In the genomic region with DNA sequence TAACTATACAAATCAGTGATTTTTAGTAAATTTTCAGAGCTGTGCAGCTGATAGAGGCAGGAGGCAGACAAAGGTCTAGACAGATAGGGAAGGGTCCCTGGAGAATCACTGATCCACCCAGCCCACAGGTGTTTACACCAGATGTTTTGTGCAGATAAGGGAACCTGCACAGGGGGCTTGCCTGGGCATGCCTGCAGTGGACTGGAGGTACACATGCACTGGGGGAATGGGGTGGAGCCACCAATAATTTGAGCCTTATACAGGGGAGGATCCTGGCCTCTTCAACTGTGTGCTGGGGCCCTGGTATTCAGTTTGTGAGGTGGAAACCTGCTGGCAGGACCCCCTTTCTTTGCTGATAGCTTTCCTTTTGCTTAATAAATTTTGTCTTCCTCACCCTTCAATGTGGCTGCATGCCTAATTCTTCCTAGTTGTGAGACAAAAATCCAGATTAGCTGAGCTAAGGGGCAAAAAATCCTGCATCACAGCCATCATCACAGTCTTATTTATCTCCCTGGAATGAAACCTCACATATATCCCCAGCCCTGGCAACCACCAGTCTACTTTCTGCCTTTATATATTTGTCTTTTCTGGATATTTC, we compare ENCODE assay signal across 28 cellular contexts.
DNase-seq lines count a peak whose midpoint lies in the region; ATAC-seq, FAIRE-seq and TF ChIP-seq lines count a peak whose summit lies in the region.
"Had no signal": no experiment of that assay in that cellular context is flagged by ENCODE, and none has a peak within 500 bp of the region (broad histone marks: within the 10 kb centered on the region; RNA-seq: fewer than 3 reads in every experiment).

No MANE protein-coding gene starts in this region.

- peak overlapping the region; percentile 33 for H3K27ac ChIP-seq in GM12878 (ENCODE audit: control insufficient read depth, insufficient read depth)
- H3K27ac ChIP-seq in keratinocyte (ENCODE audit: control insufficient read depth, insufficient read depth, low read length) = peak overlapping the region; percentile 34
- H3K27ac ChIP-seq: 22Rv1, HL-60, left lung, psoas muscle, upper lobe of right lung had no signal

- SMC1A ChIA-PET in GM12878 (lab: Charles Lee; ENCODE audit: uncharacterized antibody, unreplicated experiment) = interaction anchor here (0.7 to 1.6 kb wide), 3 partner anchors 19 to 48 kb away, joined by 3 to 7 read pairs (median 3); no protein-coding TSS in a partner anchor

- POLR2A ChIA-PET in GM12878 (lab: Charles Lee) = interaction anchor here (0.6 kb wide), 1 partner anchor 230 kb away, joined by 6 read pairs; no protein-coding TSS in a partner anchor

- intact Hi-C loops in GM12878 (cut with micrococcal nuclease; ENCODE audit: unreplicated experiment) = no loop called here

- FAIRE-seq in GM12878 (lab: Jason Lieb, UNC) (no peak), keratinocyte (lab: Jason Lieb, UNC) (peak; percentile 79)
- FAIRE-seq: GM12891, small intestine had no signal

- RAD21 ChIA-PET in GM12878 (lab: Charles Lee; ENCODE audit: unreplicated experiment) = interaction anchor here (0.5 kb wide), 1 partner anchor 79 kb away, joined by 3 read pairs; no protein-coding TSS in a partner anchor

- no peak for TF ChIP-seq EP300 in GM12878 (IDR thresholded peaks at IDR 0.05; ENCODE audit: borderline replicate concordance in 1 of 2, control insufficient read depth in 1 of 2, low read depth in 2 of 2, low read length in 2 of 2)

- no TSS peak for BruUV-seq in GM12878 (replicated peaks; lab: Mats Ljungman, UMichigan)

- no peak overlapping the region for H3K9ac ChIP-seq in GM12878 (ENCODE audit: control insufficient read depth, insufficient read depth, low read length)
- no peak overlapping the region for H3K9ac ChIP-seq in keratinocyte (ENCODE audit: control insufficient read depth, extremely low read depth, insufficient read depth, low read length)

- no peak for TF ChIP-seq CTCF in HFFc6 (IDR thresholded peaks at IDR 0.05)
- TF ChIP-seq CTCF in GM12878 (IDR thresholded peaks at IDR 0.05 in 2 of 3, conservative IDR thresholded peaks at IDR 0.05 in 1 of 3; ENCODE audit: control insufficient read depth in 2 of 3, extremely low read depth in 1 of 3, insufficient read depth in 1 of 3, low read depth in 3 of 3, low read length in 3 of 3) = no peak
- TF ChIP-seq CTCF in keratinocyte (optimal IDR thresholded peaks at IDR 0.05 in 1 of 3, IDR thresholded peaks at IDR 0.05 in 1 of 3, conservative IDR thresholded peaks at IDR 0.05 in 1 of 3; ENCODE audit: extremely low read depth in 1 of 3, insufficient read depth in 2 of 3, low read length in 3 of 3) = no peak

- H3K36me3 ChIP-seq in GM12878 (ENCODE audit: control insufficient read depth in 2 of 2, insufficient read depth in 2 of 2, low read length in 1 of 2) = no peaks in the 10 kb centered on the region; a peak in 2 of 4 replicates
- H3K36me3 ChIP-seq in keratinocyte (ENCODE audit: control insufficient read depth in 2 of 2, extremely low read depth in 1 of 2, insufficient read depth in 2 of 2, low read length in 2 of 2) = peaks cover 0 to 2% of the 10 kb centered on the region in 2 experiments
- H3K36me3 ChIP-seq: BE2C, left lung, upper lobe of right lung had no signal

- H3K27me3 ChIP-seq in GM12878 (replicated peaks in 1 of 2; ENCODE audit: control insufficient read depth in 2 of 2, insufficient read depth in 2 of 2, low read length in 1 of 2) = no peaks in the 10 kb centered on the region
- H3K27me3 ChIP-seq in keratinocyte (ENCODE audit: control insufficient read depth, extremely low read depth, insufficient read depth, low read length) = no peaks in the 10 kb centered on the region
- H3K27me3 ChIP-seq: BE2C, left lung, upper lobe of right lung had no signal

- peaks cover 15% of the 10 kb centered on the region for H3K9me3 ChIP-seq in GM12878 (replicated peaks; ENCODE audit: control insufficient read depth, insufficient read depth, low read length)
- no peaks in the 10 kb centered on the region for H3K9me3 ChIP-seq in keratinocyte (ENCODE audit: control insufficient read depth, low read depth, low read length)
- H3K9me3 ChIP-seq: BE2C, left lung, upper lobe of right lung had no signal

- no peak for TF ChIP-seq RAD21 in GM12878 (IDR thresholded peaks at IDR 0.05; ENCODE audit: insufficient read depth, low read depth, low read length)

- peaks cover 21% of the 10 kb centered on the region for H3K4me1 Mint-ChIP-seq in HFFc6 (ENCODE audit: low read depth)
- H3K4me1 Mint-ChIP-seq: brain, neural crest cell had no signal

- ATAC-seq in GM12878 (peak; percentile 77), GM21723 (IDR thresholded peaks at IDR 0.05; ENCODE audit: unreplicated experiment) (no peak), GM19452 (IDR thresholded peaks at IDR 0.05; ENCODE audit: unreplicated experiment) (no peak)
- ATAC-seq: left lung; psoas muscle; stimulated activated naive CD8-positive, alpha-beta T cell treated with anti-CD3 and anti-CD28 coated beads, Interleukin-15, amount 100 ng/mL, for 72 hours; upper lobe of right lung; WTC11 had no signal

- H3K4me1 ChIP-seq in GM12878 (ENCODE audit: control insufficient read depth, insufficient read depth, low read length) (0 out of 2 replicates have a peak, but pooled peaks cover 2% of the 10 kb centered on the region), keratinocyte (ENCODE audit: control insufficient read depth, extremely low read depth, insufficient read depth, low read length) (peaks cover 21% of the 10 kb centered on the region)
- H3K4me1 ChIP-seq: BE2C, left lung, upper lobe of right lung had no signal

- CTCF ChIA-PET in GM12878 (lab: Yijun Ruan, JAX) = no interaction called here

- dilution Hi-C loops in keratinocyte (cut with MboI; ENCODE audit: extremely low pct_ligation_motif_present, low sequenced_read_pairs) = no loop called here

- H2AFZ ChIP-seq in GM12878 (ENCODE audit: control insufficient read depth, low read depth, low read length) (no peak overlapping the region), keratinocyte (ENCODE audit: control insufficient read depth, low read length) (no peak overlapping the region)

- H3K79me2 ChIP-seq in GM12878 (ENCODE audit: control insufficient read depth, insufficient read depth, low read length) (peaks cover 15% of the 10 kb centered on the region), keratinocyte (ENCODE audit: control insufficient read depth, insufficient read depth, low read length) (peaks cover 88% of the 10 kb centered on the region)

- H3K4me2 ChIP-seq in GM12878 (ENCODE audit: control insufficient read depth, insufficient read depth) (no peak overlapping the region), keratinocyte (ENCODE audit: control insufficient read depth, extremely low read depth, insufficient read depth, low read depth, low read length) (peak overlapping the region; percentile 44)

- H3K4me3 ChIP-seq in GM12878 = no peak overlapping the region
- H3K4me3 ChIP-seq in keratinocyte (ENCODE audit: control insufficient read depth in 2 of 3, extremely low read depth in 1 of 3, insufficient read depth in 2 of 3, low read depth in 1 of 3, low read length in 3 of 3) = no peak overlapping the region
- H3K4me3 ChIP-seq: left lung, psoas muscle, upper lobe of right lung had no signal

- DNase-seq in DMS53 (lab: John Stamatoyannopoulos, UW) (peak; percentile 7), DMS53 treated with DMSO at 0.1 percent for 48 hours (lab: John Stamatoyannopoulos, UW; ENCODE audit: unreplicated experiment) (no peak), HFFc6 (no peak), GM12878 (ENCODE audit: low read depth, low spot score) (no peak), keratinocyte (ENCODE audit: low read depth, low spot score) (peak; percentile 46), NCI-H2196 (lab: John Stamatoyannopoulos, UW; ENCODE audit: unreplicated experiment) (no peak)
- DNase-seq: activated CD8-positive, alpha-beta memory T cell treated with anti-CD3 and anti-CD28 coated beads for 24 hours; activated naive CD8-positive, alpha-beta T cell treated with anti-CD3 and anti-CD28 coated beads for 36 hours; BE2C; Calu3; GDM1; KG1; left lung; NCI-H2029; NCI-H524 treated with DMSO at 0.1 percent for 48 hours; psoas muscle; small intestine; stimulated activated CD4-positive, alpha-beta T cell treated with anti-CD3 and anti-CD28 coated beads, Interleukin-4, amount 100 ng/mL, for 1 hour; stimulated activated naive CD8-positive, alpha-beta T cell treated with anti-CD3 and anti-CD28 coated beads, Interleukin-15, amount 100 ng/mL, for 72 hours; upper lobe of right lung had no signal

- peaks cover 18% of the 10 kb centered on the region for H3K36me3 Mint-ChIP-seq in HFFc6 (ENCODE audit: low read depth)

- no peaks in the 10 kb centered on the region for H4K20me1 ChIP-seq in GM12878 (ENCODE audit: control insufficient read depth, insufficient read depth)
- H4K20me1 ChIP-seq in keratinocyte (ENCODE audit: control insufficient read depth, extremely low read depth, insufficient read depth, low read length) = no peaks in the 10 kb centered on the region

- peaks cover 1% of the 10 kb centered on the region; the same call in 1 of the 2 replicates for H3K27me3 Mint-ChIP-seq in HFFc6 (ENCODE audit: insufficient read depth)
- H3K27me3 Mint-ChIP-seq: activated naive CD8-positive, alpha-beta T cell treated with anti-CD3 and anti-CD28 coated beads for 36 hours; brain; stimulated activated naive CD8-positive, alpha-beta T cell treated with anti-CD3 and anti-CD28 coated beads, Interleukin-15, amount 100 ng/mL, for 72 hours had no signal

- in situ Hi-C loops in GM12878 (cut with MboI) = no loop called here

- no peak overlapping the region for H3K4me3 Mint-ChIP-seq in HFFc6
- H3K4me3 Mint-ChIP-seq: activated naive CD8-positive, alpha-beta T cell treated with anti-CD3 and anti-CD28 coated beads for 36 hours; brain; neural crest cell; stimulated activated naive CD8-positive, alpha-beta T cell treated with anti-CD3 and anti-CD28 coated beads, Interleukin-15, amount 100 ng/mL, for 72 hours; WTC11 had no signal

- H3K9me1 ChIP-seq in keratinocyte (ENCODE audit: control insufficient read depth, extremely low read depth, insufficient read depth, low read length) = no peaks in the 10 kb centered on the region

- no peak for TF ChIP-seq POLR2A in GM12878 (IDR thresholded peaks at IDR 0.05; ENCODE audit: low read depth, low read length)

- H3K9me3 Mint-ChIP-seq in HFFc6 = no peaks in the 10 kb centered on the region

- peak overlapping the region; percentile 52; the same call in 1 of the 2 replicates for H3K27ac Mint-ChIP-seq in HFFc6
- H3K27ac Mint-ChIP-seq: activated naive CD8-positive, alpha-beta T cell treated with anti-CD3 and anti-CD28 coated beads for 36 hours; stimulated activated naive CD8-positive, alpha-beta T cell treated with anti-CD3 and anti-CD28 coated beads, Interleukin-15, amount 100 ng/mL, for 72 hours had no signal

TF ChIP-seq in GM12878, 131 proteins besides CTCF, POLR2A, EP300 and RAD21 (continues in another document):
- no peak for TF ChIP-seq LARP7 (IDR thresholded peaks at IDR 0.05)
- no peak for TF ChIP-seq BACH1 (IDR thresholded peaks at IDR 0.05; ENCODE audit: borderline replicate concordance)
- TF ChIP-seq SMARCA5 (IDR thresholded peaks at IDR 0.05) = no peak
- TF ChIP-seq NFXL1 (IDR thresholded peaks at IDR 0.05; ENCODE audit: borderline replicate concordance) = no peak
- no peak for TF ChIP-seq DPF2 (IDR thresholded peaks at IDR 0.05)
- TF ChIP-seq CHD4 (IDR thresholded peaks at IDR 0.05) = no peak

Comparison
In these comparisons a context has a peak if more than half of its experiments do, and no peak if none do; other contexts are left out.
1. DNase-seq: peak in DMS53 (single experiment) and keratinocyte (single experiment); none in DMS53 treated with DMSO at 0.1 percent for 48 hours (single experiment), HFFc6 (single experiment), GM12878 (single experiment) and NCI-H2196 (single experiment).